ENCODE assay signal across 14 cellular contexts in genomic region chr7:157004839-157005455, GRCh38. TPM values are rescaled to one million over a fixed set of nuclear protein-coding genes. Genes with fewer than 3 reads are reported as not detected.
A peak's percentile ranks its signal among the peaks of the same experiment; 100 is the strongest.
DNase-seq lines count a peak whose midpoint lies in the region; ATAC-seq, FAIRE-seq and TF ChIP-seq lines count a peak whose summit lies in the region.
"Had no signal": no experiment of that assay in that cellular context is flagged by ENCODE, and none has a peak within 500 bp of the region (broad histone marks: within the 10 kb centered on the region; RNA-seq: fewer than 3 reads in every experiment).

No MANE protein-coding gene starts in this region.

- intact Hi-C loops in activated naive CD4-positive, alpha-beta T cell treated with anti-CD3 and anti-CD28 coated beads for 36 hours (cut with micrococcal nuclease): loop anchor here (1.0 to 5.0 kb wide), 4 partner anchors 13 to 1198 kb away; no protein-coding TSS in a partner anchor
- intact Hi-C loops in left lung (cut with DNase I): no loop called here

- H3K27me3 Mint-ChIP-seq in activated naive CD4-positive, alpha-beta T cell treated with anti-CD3 and anti-CD28 coated beads, Interleukin-2, amount 10 ng/mL, durations not matched to agents 7 days and 5 days: peaks cover 98% of the 10 kb centered on the region
- peaks cover 77% of the 10 kb centered on the region for H3K27me3 Mint-ChIP-seq in activated naive CD4-positive, alpha-beta T cell treated with anti-CD3 and anti-CD28 coated beads for 36 hours (ENCODE audit: low read depth)
- peaks cover 97% of the 10 kb centered on the region for H3K27me3 Mint-ChIP-seq in WTC11 (ENCODE audit: low read depth)

- no peaks in the 10 kb centered on the region for H3K9me3 Mint-ChIP-seq in activated naive CD4-positive, alpha-beta T cell treated with anti-CD3 and anti-CD28 coated beads, Interleukin-2, amount 10 ng/mL, durations not matched to agents 7 days and 5 days
- no peaks in the 10 kb centered on the region for H3K9me3 Mint-ChIP-seq in activated naive CD4-positive, alpha-beta T cell treated with anti-CD3 and anti-CD28 coated beads for 36 hours
- H3K9me3 Mint-ChIP-seq in WTC11: no peaks in the 10 kb centered on the region

- H3K4me1 Mint-ChIP-seq in activated naive CD4-positive, alpha-beta T cell treated with anti-CD3 and anti-CD28 coated beads, Interleukin-2, amount 10 ng/mL, durations not matched to agents 7 days and 5 days: peaks cover 26% of the 10 kb centered on the region
- H3K4me1 Mint-ChIP-seq in activated naive CD4-positive, alpha-beta T cell treated with anti-CD3 and anti-CD28 coated beads for 36 hours (ENCODE audit: low read depth): peaks cover 28% of the 10 kb centered on the region
- peaks cover 43% of the 10 kb centered on the region for H3K4me1 Mint-ChIP-seq in WTC11

- H3K4me2 ChIP-seq in keratinocyte (ENCODE audit: control insufficient read depth, extremely low read depth, insufficient read depth, low read depth, low read length): peak overlapping the region; percentile 54

- FAIRE-seq in keratinocyte (lab: Jason Lieb, UNC): no peak

- H3K4me3 Mint-ChIP-seq in activated naive CD4-positive, alpha-beta T cell treated with anti-CD3 and anti-CD28 coated beads, Interleukin-2, amount 10 ng/mL, durations not matched to agents 7 days and 5 days: no peak overlapping the region
- no peak overlapping the region for H3K4me3 Mint-ChIP-seq in activated naive CD4-positive, alpha-beta T cell treated with anti-CD3 and anti-CD28 coated beads for 36 hours
- peak overlapping the region; percentile 49 for H3K4me3 Mint-ChIP-seq in WTC11

- H3K36me3 ChIP-seq in keratinocyte (ENCODE audit: control insufficient read depth in 2 of 2, extremely low read depth in 1 of 2, insufficient read depth in 2 of 2, low read length in 2 of 2) (no peaks in the 10 kb centered on the region), left lung (no peaks in the 10 kb centered on the region)
- H3K36me3 ChIP-seq: SJSA1, tibial artery had no signal

- no peaks in the 10 kb centered on the region for H3K36me3 Mint-ChIP-seq in activated naive CD4-positive, alpha-beta T cell treated with anti-CD3 and anti-CD28 coated beads, Interleukin-2, amount 10 ng/mL, durations not matched to agents 7 days and 5 days
- H3K36me3 Mint-ChIP-seq in activated naive CD4-positive, alpha-beta T cell treated with anti-CD3 and anti-CD28 coated beads for 36 hours (ENCODE audit: low read depth): no peaks in the 10 kb centered on the region
- no peaks in the 10 kb centered on the region for H3K36me3 Mint-ChIP-seq in WTC11

- H3K4me3 ChIP-seq in keratinocyte (ENCODE audit: control insufficient read depth in 2 of 3, extremely low read depth in 1 of 3, insufficient read depth in 2 of 3, low read depth in 1 of 3, low read length in 3 of 3): no peak overlapping the region
- no peak overlapping the region for H3K4me3 ChIP-seq in left lung
- H3K4me3 ChIP-seq: SJSA1, tibial artery had no signal

- no peak overlapping the region for H2AFZ ChIP-seq in keratinocyte (ENCODE audit: control insufficient read depth, low read length)

- TF ChIP-seq CTCF in WTC11 (IDR thresholded peaks at IDR 0.05): no peak
- no peak for TF ChIP-seq CTCF in keratinocyte (optimal IDR thresholded peaks at IDR 0.05 in 1 of 3, IDR thresholded peaks at IDR 0.05 in 1 of 3, conservative IDR thresholded peaks at IDR 0.05 in 1 of 3; ENCODE audit: extremely low read depth in 1 of 3, insufficient read depth in 2 of 3, low read length in 3 of 3)
- TF ChIP-seq CTCF in omental fat pad (IDR thresholded peaks at IDR 0.05): no peak
- TF ChIP-seq CTCF in left lung (IDR thresholded peaks at IDR 0.05): no peak

- dilution Hi-C loops in keratinocyte (cut with MboI; ENCODE audit: extremely low pct_ligation_motif_present, low sequenced_read_pairs): no loop called here

- peak overlapping the region; percentile 67 for H3K27ac Mint-ChIP-seq in activated naive CD4-positive, alpha-beta T cell treated with anti-CD3 and anti-CD28 coated beads, Interleukin-2, amount 10 ng/mL, durations not matched to agents 7 days and 5 days
- H3K27ac Mint-ChIP-seq in activated naive CD4-positive, alpha-beta T cell treated with anti-CD3 and anti-CD28 coated beads for 36 hours: no peak overlapping the region
- no peak overlapping the region for H3K27ac Mint-ChIP-seq in WTC11

- H3K9me3 ChIP-seq in keratinocyte (ENCODE audit: control insufficient read depth, low read depth, low read length) (no peaks in the 10 kb centered on the region), left lung (no peaks in the 10 kb centered on the region)
- H3K9me3 ChIP-seq: SJSA1, tibial artery had no signal

- H3K27me3 ChIP-seq in keratinocyte (ENCODE audit: control insufficient read depth, extremely low read depth, insufficient read depth, low read length) (peaks cover 97% of the 10 kb centered on the region), left lung (peaks cover 97 to 98% of the 10 kb centered on the region in 2 donors)

- H3K4me1 ChIP-seq in keratinocyte (ENCODE audit: control insufficient read depth, extremely low read depth, insufficient read depth, low read length) (peaks cover 10% of the 10 kb centered on the region), left lung (peaks cover 6 to 52% of the 10 kb centered on the region in 2 donors)

- no peaks in the 10 kb centered on the region for H3K79me2 ChIP-seq in keratinocyte (ENCODE audit: control insufficient read depth, insufficient read depth, low read length)

- POLR2A ChIA-PET in WTC11 (lab: Charles Lee): interaction anchor here (1.3 kb wide), 1 partner anchor 12 kb away, joined by 4 read pairs; no protein-coding TSS in a partner anchor

- DNase-seq in activated naive CD4-positive, alpha-beta T cell treated with anti-CD3 and anti-CD28 coated beads, Interleukin-2, amount 10 ng/mL, durations not matched to agents 7 days and 5 days: no peak
- no peak for DNase-seq in activated naive CD4-positive, alpha-beta T cell treated with anti-CD3 and anti-CD28 coated beads for 36 hours
- DNase-seq in WTC11 (ENCODE audit: low spot score): no peak
- DNase-seq in keratinocyte (ENCODE audit: low read depth, low spot score): no peak
- peak; percentile 15 for DNase-seq in stimulated activated naive CD8-positive, alpha-beta T cell treated with anti-CD3 and anti-CD28 coated beads, Interleukin-15, Interleukin-2, amounts not matched to agents 100 U/mL and 50 U/mL, for 24 hours
- DNase-seq in omental fat pad (ENCODE audit: low spot score): no peak
- DNase-seq in left lung: no peak
- DNase-seq: KG1, NCI-H1417, NCI-H345 had no signal

- CTCF ChIA-PET in activated naive CD4-positive, alpha-beta T cell treated with anti-CD3 and anti-CD28 coated beads, Interleukin-2, amount 10 ng/mL, durations not matched to agents 7 days and 5 days (lab: Charles Lee): no interaction called here
- CTCF ChIA-PET in activated naive CD4-positive, alpha-beta T cell treated with anti-CD3 and anti-CD28 coated beads for 36 hours (lab: Charles Lee): no interaction called here
- CTCF ChIA-PET in WTC11 (lab: Charles Lee): interaction anchor here (1.4 to 1.5 kb wide), 2 partner anchors 12 to 19 kb away, joined by 3 to 4 read pairs; no protein-coding TSS in a partner anchor

- no peak for ATAC-seq in WTC11
- no peak for ATAC-seq in stimulated activated naive CD8-positive, alpha-beta T cell treated with anti-CD3 and anti-CD28 coated beads, Interleukin-15, Interleukin-2, amounts not matched to agents 100 U/mL and 50 U/mL, for 24 hours
- ATAC-seq in HG02840 (IDR thresholded peaks at IDR 0.05; ENCODE audit: low FRiP score, unreplicated experiment): no peak
- ATAC-seq in omental fat pad (ENCODE audit: low FRiP score): no peak
- no peak for ATAC-seq in left lung

- no peak overlapping the region for H3K9ac ChIP-seq in keratinocyte (ENCODE audit: control insufficient read depth, extremely low read depth, insufficient read depth, low read length)

- H3K9me1 ChIP-seq in keratinocyte (ENCODE audit: control insufficient read depth, extremely low read depth, insufficient read depth, low read length): no peaks in the 10 kb centered on the region

- H4K20me1 ChIP-seq in keratinocyte (ENCODE audit: control insufficient read depth, extremely low read depth, insufficient read depth, low read length): no peaks in the 10 kb centered on the region

- no peak overlapping the region for H3K27ac ChIP-seq in keratinocyte (ENCODE audit: control insufficient read depth, insufficient read depth, low read length)
- no peak overlapping the region for H3K27ac ChIP-seq in left lung
- H3K27ac ChIP-seq: SJSA1, tibial artery had no signal

TF ChIP-seq in WTC11, 78 proteins besides CTCF, POLR2A, EP300 and RAD21 (continues in another document):
- TF ChIP-seq GABPB1 (CRISPR knock-in tag; IDR thresholded peaks at IDR 0.05) (no peak), FOXJ3 (CRISPR knock-in tag; IDR thresholded peaks at IDR 0.05; ENCODE audit: borderline replicate concordance) (no peak), ATF1 (CRISPR knock-in tag; IDR thresholded peaks at IDR 0.05) (no peak), OVOL2 (CRISPR knock-in tag; IDR thresholded peaks at IDR 0.05; ENCODE audit: borderline replicate concordance) (no peak), ELF4 (CRISPR knock-in tag; IDR thresholded peaks at IDR 0.05; ENCODE audit: low read depth) (no peak)

RNA-seq across cellular contexts. Expression of gene MNX1, which starts 5.5 kb away (rescaled TPM):
- under 1 TPM in 1 of 2 experiments, not detected in 1; 0.10 TPM for total RNA-seq in activated naive CD4-positive, alpha-beta T cell treated with anti-CD3 and anti-CD28 coated beads for 36 hours
- total RNA-seq in WTC11 (2021): 0.32 to 0.46 TPM (median 0.34 TPM) in 3 replicates
- polyA plus RNA-seq in keratinocyte: 0.02 TPM in 1 of 3 replicates, not detected in the others
- not detected for polyA plus RNA-seq in keratinocyte (2011; ENCODE audit: low read depth)
- not detected in 2 replicates for polyA plus RNA-seq in keratinocyte (2011; cell fraction: cytosol; rRNA removed)
- not detected in 2 replicates for polyA plus RNA-seq in keratinocyte (2011; cell fraction: nucleus; rRNA removed)
- 0.10 and 0.11 TPM in 2 replicates for polyA plus RNA-seq in keratinocyte (2012; ENCODE audit: low replicate concordance)
- polyA minus RNA-seq in keratinocyte: 0.10 TPM in 1 of 3 replicates, not detected in the others
- polyA minus RNA-seq in keratinocyte (2011; cell fraction: cytosol; rRNA and poly(A)+ RNA removed): not detected
- polyA minus RNA-seq in keratinocyte (2011; cell fraction: nucleus; rRNA and poly(A)+ RNA removed): not detected in 2 replicates
- total RNA-seq in omental fat pad: not detected
- under 1 TPM in 1 of 2 donors, not detected in 1; 0.26 TPM for total RNA-seq in left lung
- total RNA-seq: SJSA1 had no signal
- polyA plus RNA-seq: AG04450 had no signal

RNA-seq across cellular contexts. Expression of gene NOM1, which starts 55.4 kb away (rescaled TPM):
- total RNA-seq in activated naive CD4-positive, alpha-beta T cell treated with anti-CD3 and anti-CD28 coated beads for 36 hours: 10 to 100 TPM; 26.0 to 28.3 TPM
- 26.0 to 38.5 TPM (median 27.6 TPM) in 3 replicates for total RNA-seq in WTC11 (2021)
- 9.9 to 17.1 TPM (median 13.0 TPM) in 3 replicates for polyA plus RNA-seq in keratinocyte
- 21.5 TPM for polyA plus RNA-seq in keratinocyte (2011; ENCODE audit: low read depth)
- 6.7 and 8.9 TPM in 2 replicates for polyA plus RNA-seq in keratinocyte (2011; cell fraction: cytosol; rRNA removed)
- 48.0 and 48.8 TPM in 2 replicates for polyA plus RNA-seq in keratinocyte (2011; cell fraction: nucleus; rRNA removed)
- 12.5 and 14.4 TPM in 2 replicates for polyA plus RNA-seq in keratinocyte (2012; ENCODE audit: low replicate concordance)
- polyA minus RNA-seq in keratinocyte: 13.5 to 28.4 TPM (median 14.1 TPM) in 3 replicates
- polyA minus RNA-seq in keratinocyte (2011; cell fraction: cytosol; rRNA and poly(A)+ RNA removed): 10.4 TPM
- polyA minus RNA-seq in keratinocyte (2011; cell fraction: nucleus; rRNA and poly(A)+ RNA removed): 16.9 and 32.6 TPM in 2 replicates
- total RNA-seq in omental fat pad: 10 to 100 TPM; 16.0 to 47.1 (median 19.7) TPM
- total RNA-seq in left lung: 10 to 100 TPM; 14.3 to 26.0 TPM
